ENCODE assay signal across 10 cellular contexts in genomic region chr20:32040142-32040953, GRCh38. TPM values are rescaled to one million over a fixed set of nuclear protein-coding genes. Genes with fewer than 3 reads are reported as not detected.
DNase-seq lines count a peak whose midpoint lies in the region; ATAC-seq and TF ChIP-seq lines count a peak whose summit lies in the region.
"Had no signal": no experiment of that assay in that cellular context is flagged by ENCODE, and none has a peak within 500 bp of the region (broad histone marks: within the 10 kb centered on the region; RNA-seq: fewer than 3 reads in every experiment).

No MANE protein-coding gene starts in this region.

- H3K36me3 Mint-ChIP-seq in Calu3 (ENCODE audit: insufficient read depth, unreplicated experiment) = no peaks in the 10 kb centered on the region
- no peaks in the 10 kb centered on the region for H3K36me3 Mint-ChIP-seq in activated T-cell treated with anti-CD3 and anti-CD28 coated beads, Interleukin-2, amount 50 U/mL, for 24 hours (ENCODE audit: low read depth)

- H3K4me1 ChIP-seq in right atrium auricular region (no peaks in the 10 kb centered on the region), cardiac muscle cell (ENCODE audit: low read depth) (no peaks in the 10 kb centered on the region)
- H3K4me1 ChIP-seq: thyroid gland had no signal

- H3K9me3 Mint-ChIP-seq in Calu3 (ENCODE audit: low read depth, unreplicated experiment) = no peaks in the 10 kb centered on the region
- no peaks in the 10 kb centered on the region for H3K9me3 Mint-ChIP-seq in activated T-cell treated with anti-CD3 and anti-CD28 coated beads, Interleukin-2, amount 50 U/mL, for 24 hours

- no TSS peak for BruUV-seq in Calu3 (replicated peaks; lab: Mats Ljungman, UMichigan)

- H3K27me3 ChIP-seq in right atrium auricular region (no peaks in the 10 kb centered on the region), cardiac muscle cell (peaks cover under 1% of the 10 kb centered on the region)
- H3K27me3 ChIP-seq: thyroid gland had no signal

- CTCF ChIA-PET in Calu3 (lab: Charles Lee) = no interaction called here

- no peak overlapping the region for H3K4me3 ChIP-seq in right atrium auricular region
- H3K4me3 ChIP-seq in cardiac muscle cell = no peak overlapping the region
- H3K4me3 ChIP-seq: thyroid gland had no signal

- H3K9me3 ChIP-seq in right atrium auricular region (peaks cover 0 to 5% of the 10 kb centered on the region in 2 donors), cardiac muscle cell (ENCODE audit: low read depth) (no peaks in the 10 kb centered on the region)
- H3K9me3 ChIP-seq: thyroid gland had no signal

- ATAC-seq in Right ventricle myocardium superior (ENCODE audit: poor library complexity) = peak; percentile 86

- no peak overlapping the region for H3K4me3 Mint-ChIP-seq in Calu3 (ENCODE audit: low read depth, unreplicated experiment)
- H3K4me3 Mint-ChIP-seq in activated T-cell treated with anti-CD3 and anti-CD28 coated beads, Interleukin-2, amount 50 U/mL, for 24 hours = no peak overlapping the region

- H3K27me3 Mint-ChIP-seq in Calu3 (ENCODE audit: unreplicated experiment) = peaks cover 93% of the 10 kb centered on the region
- peaks cover 43% of the 10 kb centered on the region for H3K27me3 Mint-ChIP-seq in activated T-cell treated with anti-CD3 and anti-CD28 coated beads, Interleukin-2, amount 50 U/mL, for 24 hours

- H3K27ac Mint-ChIP-seq in Calu3 (ENCODE audit: unreplicated experiment) = no peak overlapping the region
- no peak overlapping the region for H3K27ac Mint-ChIP-seq in activated T-cell treated with anti-CD3 and anti-CD28 coated beads, Interleukin-2, amount 50 U/mL, for 24 hours

- TF ChIP-seq CTCF in right atrium auricular region (IDR thresholded peaks at IDR 0.05) = no peak
- no peak for TF ChIP-seq CTCF in cardiac muscle cell (IDR thresholded peaks at IDR 0.05; ENCODE audit: low read depth, low read length)
- no peak for TF ChIP-seq CTCF in Calu3 (IDR thresholded peaks at IDR 0.05; ENCODE audit: unreplicated experiment)

- intact Hi-C loops in Right ventricle myocardium superior (cut with DNase I) = no loop called here
- intact Hi-C loops in Calu3 (cut with micrococcal nuclease; ENCODE audit: unreplicated experiment) = no loop called here

- peaks cover 15% of the 10 kb centered on the region for H3K4me1 Mint-ChIP-seq in Calu3 (ENCODE audit: low read depth, unreplicated experiment)
- no peaks in the 10 kb centered on the region for H3K4me1 Mint-ChIP-seq in activated T-cell treated with anti-CD3 and anti-CD28 coated beads, Interleukin-2, amount 50 U/mL, for 24 hours (ENCODE audit: low read depth)

- H3K36me3 ChIP-seq in right atrium auricular region (no peaks in the 10 kb centered on the region), cardiac muscle cell (no peaks in the 10 kb centered on the region)
- H3K36me3 ChIP-seq: thyroid gland had no signal

- DNase-seq in Right ventricle myocardium superior (peak; percentile 76), right atrium auricular region (ENCODE audit: low spot score) (no peak), NCI-H526 treated with DMSO at 0.1 percent for 48 hours (lab: John Stamatoyannopoulos, UW) (peak; percentile 73), cardiac muscle cell (ENCODE audit: low read depth in 1 of 2, low spot score in 1 of 2) (peak in 1 of 2 donors; percentile 60), ureter (ENCODE audit: low spot score) (peak; percentile 58), HCEC 1CT (no peak), Calu3 (no peak)
- DNase-seq in activated T-cell treated with anti-CD3 and anti-CD28 coated beads, Interleukin-2, amount 50 U/mL, for 24 hours = no peak
- DNase-seq: thyroid gland had no signal

- no peak overlapping the region for H3K27ac ChIP-seq in right atrium auricular region
- peak overlapping the region; percentile 36 for H3K27ac ChIP-seq in cardiac muscle cell
- H3K27ac ChIP-seq: thyroid gland had no signal

RNA-seq across cellular contexts. Expression of gene HCK, which starts 11.7 kb away (rescaled TPM):
- 4.9 TPM for total RNA-seq in Right ventricle myocardium superior
- total RNA-seq in right atrium auricular region = 1 to 10 TPM; 2.3 to 9.2 TPM
- not detected in 2 replicates for total RNA-seq in cardiac muscle cell
- polyA plus RNA-seq in cardiac muscle cell = not detected in 2 replicates
- total RNA-seq in ureter = 6.1 TPM
- total RNA-seq in Calu3 (2022) = not detected in 2 replicates
- total RNA-seq: pulmonary artery endothelial cell had no signal

RNA-seq across cellular contexts. Expression of gene CCM2L, which starts 30.1 kb away (rescaled TPM):
- total RNA-seq in Right ventricle myocardium superior = 8.5 TPM
- total RNA-seq in right atrium auricular region = 1 to 10 TPM; 6.0 to 8.1 TPM
- total RNA-seq in cardiac muscle cell = 0.69 and 0.92 TPM in 2 replicates
- polyA plus RNA-seq in cardiac muscle cell = 0.35 and 0.79 TPM in 2 replicates
- 8.2 TPM for total RNA-seq in ureter
- not detected in 2 replicates for total RNA-seq in Calu3 (2022)

Comparison
In these comparisons a context has a peak if more than half of its experiments do, and no peak if none do; other contexts are left out.
1. DNase-seq: peak in Right ventricle myocardium superior (single experiment), NCI-H526 treated with DMSO at 0.1 percent for 48 hours (single experiment) and ureter (single experiment); none in right atrium auricular region (single experiment), HCEC 1CT (single experiment), Calu3 (single experiment) and activated T-cell treated with anti-CD3 and anti-CD28 coated beads, Interleukin-2, amount 50 U/mL, for 24 hours (single experiment).